31 cellular contexts compared by ENCODE assay signal in genomic region chr6:110760589-110760988, GRCh38.
"Had no signal": no experiment of that assay in that cellular context is flagged by ENCODE, and none has a peak within 500 bp of the region (broad histone marks: within the 10 kb centered on the region; RNA-seq: fewer than 3 reads in every experiment).

No MANE protein-coding gene starts in this region.

- H3K4me1 ChIP-seq: ascending aorta, gastroesophageal sphincter, heart right ventricle had no signal

- H3K27ac ChIP-seq: ascending aorta, brain microvascular endothelial cell, epithelial cell of prostate, esophagus squamous epithelium, gastroesophageal sphincter, heart right ventricle had no signal

- H3K36me3 Mint-ChIP-seq: activated naive CD4-positive, alpha-beta T cell treated with anti-CD3 and anti-CD28 coated beads, Interleukin-2, amount 50 U/mL, for 72 hours; WTC11 had no signal

- FAIRE-seq: colon had no signal

- H3K36me3 ChIP-seq: ascending aorta, brain microvascular endothelial cell, gastroesophageal sphincter had no signal

- H3K4me3 Mint-ChIP-seq: activated CD4-positive, alpha-beta memory T cell treated with anti-CD3 and anti-CD28 coated beads, Interleukin-2, amount 10 ng/mL, durations not matched to agents 7 days and 5 days; activated CD4-positive, alpha-beta T cell treated with anti-CD3 and anti-CD28 coated beads, Interleukin-2, amount 10 ng/mL, durations not matched to agents 7 days and 5 days; activated naive CD4-positive, alpha-beta T cell treated with anti-CD3 and anti-CD28 coated beads, Interleukin-2, amount 10 ng/mL, durations not matched to agents 7 days and 5 days; activated naive CD8-positive, alpha-beta T cell treated with anti-CD3 and anti-CD28 coated beads, Interleukin-2, amount 10 ng/mL, durations not matched to agents 7 days and 5 days; activated T-cell treated with anti-CD3 and anti-CD28 coated beads, Interleukin-2, amount 50 U/mL, for 24 hours; activated T-cell treated with anti-CD3 and anti-CD28 coated beads, Interleukin-2, amount 50 U/mL, for 72 hours; effector memory CD8-positive, alpha-beta T cell; T-cell; T-helper 1 cell treated with Interleukin-12 subunit alpha and Interleukin-12 subunit beta and Interleukin-4 antibody, amounts not matched to agents 30 μg/mL and 1 μg/mL, for 36 hours; T-helper 2 cell treated with Interferon-gamma antibody and Interleukin-4, amounts not matched to agents 5 μg/mL and 100 μg/mL, for 36 hours; WTC11 had no signal

- ATAC-seq: activated naive CD4-positive, alpha-beta T cell treated with anti-CD3 and anti-CD28 coated beads, Interleukin-2, amount 50 U/mL, for 72 hours; activated T-cell treated with anti-CD3 and anti-CD28 coated beads, Interleukin-2, amount 50 U/mL, for 72 hours; effector memory CD8-positive, alpha-beta T cell; gastroesophageal sphincter; heart right ventricle; T-cell; WTC11 had no signal

- H3K27ac Mint-ChIP-seq: activated CD4-positive, alpha-beta memory T cell treated with anti-CD3 and anti-CD28 coated beads, Interleukin-2, amount 10 ng/mL, durations not matched to agents 7 days and 5 days; activated CD4-positive, alpha-beta T cell treated with anti-CD3 and anti-CD28 coated beads, Interleukin-2, amount 10 ng/mL, durations not matched to agents 7 days and 5 days; activated naive CD4-positive, alpha-beta T cell treated with anti-CD3 and anti-CD28 coated beads, Interleukin-2, amount 10 ng/mL, durations not matched to agents 7 days and 5 days; activated naive CD4-positive, alpha-beta T cell treated with anti-CD3 and anti-CD28 coated beads, Interleukin-2, amount 50 U/mL, for 72 hours; activated naive CD8-positive, alpha-beta T cell treated with anti-CD3 and anti-CD28 coated beads, Interleukin-2, amount 10 ng/mL, durations not matched to agents 7 days and 5 days; activated T-cell treated with anti-CD3 and anti-CD28 coated beads, Interleukin-2, amount 50 U/mL, for 24 hours; activated T-cell treated with anti-CD3 and anti-CD28 coated beads, Interleukin-2, amount 50 U/mL, for 72 hours; effector memory CD8-positive, alpha-beta T cell; T-cell; T-helper 1 cell treated with Interleukin-12 subunit alpha and Interleukin-12 subunit beta and Interleukin-4 antibody, amounts not matched to agents 30 μg/mL and 1 μg/mL, for 36 hours; T-helper 2 cell treated with Interferon-gamma antibody and Interleukin-4, amounts not matched to agents 5 μg/mL and 100 μg/mL, for 36 hours; WTC11 had no signal

- H3K4me1 Mint-ChIP-seq: WTC11 had no signal

- H3K27me3 Mint-ChIP-seq: activated CD4-positive, alpha-beta memory T cell treated with anti-CD3 and anti-CD28 coated beads, Interleukin-2, amount 10 ng/mL, durations not matched to agents 7 days and 5 days; activated CD4-positive, alpha-beta T cell treated with anti-CD3 and anti-CD28 coated beads, Interleukin-2, amount 10 ng/mL, durations not matched to agents 7 days and 5 days; activated naive CD4-positive, alpha-beta T cell treated with anti-CD3 and anti-CD28 coated beads, Interleukin-2, amount 10 ng/mL, durations not matched to agents 7 days and 5 days; activated naive CD8-positive, alpha-beta T cell treated with anti-CD3 and anti-CD28 coated beads, Interleukin-2, amount 10 ng/mL, durations not matched to agents 7 days and 5 days; activated T-cell treated with anti-CD3 and anti-CD28 coated beads, Interleukin-2, amount 50 U/mL, for 24 hours; effector memory CD8-positive, alpha-beta T cell; T-cell had no signal

- H3K27me3 ChIP-seq: ascending aorta, brain microvascular endothelial cell, esophagus squamous epithelium, gastroesophageal sphincter, heart right ventricle had no signal

- DNase-seq: activated CD4-positive, alpha-beta memory T cell treated with anti-CD3 and anti-CD28 coated beads, Interleukin-2, amount 10 ng/mL, durations not matched to agents 7 days and 5 days; activated CD4-positive, alpha-beta T cell treated with anti-CD3 and anti-CD28 coated beads for 1 hour; activated CD4-positive, alpha-beta T cell treated with anti-CD3 and anti-CD28 coated beads for 4 hours; activated CD4-positive, alpha-beta T cell treated with anti-CD3 and anti-CD28 coated beads, Interleukin-2, amount 10 ng/mL, durations not matched to agents 7 days and 5 days; activated CD4-positive, alpha-beta T cell treated with anti-CD3 and anti-CD28 coated beads, Interleukin-2, amount 50 U/mL, for 4 hours; activated CD8-positive, alpha-beta memory T cell treated with anti-CD3 and anti-CD28 coated beads, Interleukin-2, amount 50 U/mL, for 48 hours; activated gamma-delta T cell; activated naive CD4-positive, alpha-beta T cell; activated naive CD4-positive, alpha-beta T cell treated with anti-CD3 and anti-CD28 coated beads, Interleukin-2, amount 10 ng/mL, durations not matched to agents 7 days and 5 days; activated naive CD8-positive, alpha-beta T cell treated with anti-CD3 and anti-CD28 coated beads, Interleukin-2, amount 10 ng/mL, durations not matched to agents 7 days and 5 days; activated T-cell treated with anti-CD3 and anti-CD28 coated beads for 4 hours; activated T-cell treated with anti-CD3 and anti-CD28 coated beads, Interleukin-2, amount 50 U/mL, for 24 hours; activated T-cell treated with anti-CD3 and anti-CD28 coated beads, Interleukin-2, amount 50 U/mL, for 72 hours; brain microvascular endothelial cell; caudate nucleus; cortex of kidney; dermis blood vessel endothelial cell; effector CD4-positive, alpha-beta T cell; effector memory CD8-positive, alpha-beta T cell; esophagus squamous epithelium; heart right ventricle; T-cell; T1000 had no signal

- H3K9me3 ChIP-seq: ascending aorta, esophagus squamous epithelium, gastroesophageal sphincter, heart right ventricle had no signal

- H3K4me3 ChIP-seq: ascending aorta, esophagus squamous epithelium, gastroesophageal sphincter, heart right ventricle had no signal
